In genomic region chr5:150399158-150400019, GRCh38 we compare ENCODE assay signal across 10 cellular contexts. TPM values are rescaled to one million over a fixed set of nuclear protein-coding genes. Genes with fewer than 3 reads are reported as not detected.
DNase-seq lines count a peak whose midpoint lies in the region; ATAC-seq and TF ChIP-seq lines count a peak whose summit lies in the region.
"Had no signal": no experiment of that assay in that cellular context is flagged by ENCODE, and none has a peak within 500 bp of the region (broad histone marks: within the 10 kb centered on the region; RNA-seq: fewer than 3 reads in every experiment).

No MANE protein-coding gene starts in this region.

- TF ChIP-seq CTCF in activated B cell treated with CpG ODN at 0.5 μM for 24 hours (IDR thresholded peaks at IDR 0.05) (no peak), spleen (IDR thresholded peaks at IDR 0.05 in 8 of 11, conservative IDR thresholded peaks at IDR 0.05 in 3 of 11) (no peak), Calu3 (IDR thresholded peaks at IDR 0.05; ENCODE audit: unreplicated experiment) (no peak)

- no peaks in the 10 kb centered on the region for H3K27me3 Mint-ChIP-seq in activated B cell treated with CpG ODN at 0.5 μM for 24 hours
- no peaks in the 10 kb centered on the region for H3K27me3 Mint-ChIP-seq in Calu3 (ENCODE audit: unreplicated experiment)

- H3K4me1 ChIP-seq in spleen, result peaks cover 1 to 43% (median 23%) of the 10 kb centered on the region in 6 donors

- H3K36me3 Mint-ChIP-seq in activated B cell treated with CpG ODN at 0.5 μM for 24 hours (ENCODE audit: low read depth) (peaks cover 88% of the 10 kb centered on the region), Calu3 (ENCODE audit: insufficient read depth, unreplicated experiment) (peaks cover 81% of the 10 kb centered on the region)

- no TSS peak for BruUV-seq in Calu3 (replicated peaks; lab: Mats Ljungman, UMichigan)

- CTCF ChIA-PET in activated B cell treated with CpG ODN at 0.5 μM for 24 hours (lab: Charles Lee) (interaction anchor here (1.8 to 10.0 kb wide), 6 partner anchors 7 to 58 kb away, joined by 6 to 175 read pairs (median 15); partner anchors contain the start of genes CD74 and RPS14), Calu3 (lab: Charles Lee) (interaction anchor here (1.1 kb wide), 1 partner anchor 14 kb away, joined by 3 read pairs; the partner anchor contains the start of gene CD74)

- TF ChIP-seq POLR2A in spleen (IDR thresholded peaks at IDR 0.05), result peak in 2 of 3 donors; percentile 5 to 17

- POLR2A ChIA-PET in activated B cell treated with CpG ODN at 0.5 μM for 24 hours (lab: Charles Lee), result interaction anchor here (0.5 to 30.4 kb wide), 23 partner anchors 11 to 717 kb away, joined by 3 to 2478 read pairs (median 4); partner anchors contain the start of genes CD74, DCTN4, PDGFRB and RPS14

- H3K9me3 ChIP-seq in spleen, result no peaks in the 10 kb centered on the region
- H3K9me3 ChIP-seq: adrenal gland had no signal

- H3K4me1 Mint-ChIP-seq in activated B cell treated with CpG ODN at 0.5 μM for 24 hours (peaks cover 50% of the 10 kb centered on the region), Calu3 (ENCODE audit: low read depth, unreplicated experiment) (no peaks in the 10 kb centered on the region)

- peak overlapping the region; percentile 80 for H3K27ac Mint-ChIP-seq in activated B cell treated with CpG ODN at 0.5 μM for 24 hours
- H3K27ac Mint-ChIP-seq in Calu3 (ENCODE audit: unreplicated experiment), result no peak overlapping the region

- peak overlapping the region in 6 of 8 donors; percentile 0 to 98 (median 41) for H3K27ac ChIP-seq in spleen

- H3K9me3 Mint-ChIP-seq in activated B cell treated with CpG ODN at 0.5 μM for 24 hours, result no peaks in the 10 kb centered on the region
- H3K9me3 Mint-ChIP-seq in Calu3 (ENCODE audit: low read depth, unreplicated experiment), result no peaks in the 10 kb centered on the region

- H3K4me3 Mint-ChIP-seq in activated B cell treated with CpG ODN at 0.5 μM for 24 hours (peak overlapping the region; percentile 55), Calu3 (ENCODE audit: low read depth, unreplicated experiment) (no peak overlapping the region)

- ATAC-seq in GM18909 (IDR thresholded peaks at IDR 0.05; ENCODE audit: poor library complexity, unreplicated experiment) (peak; percentile 19), HG02678 (IDR thresholded peaks at IDR 0.05; ENCODE audit: unreplicated experiment) (peak; percentile 19), activated B cell treated with CpG ODN at 0.5 μM for 24 hours (ENCODE audit: low read depth) (peak; percentile 36), GM19324 (IDR thresholded peaks at IDR 0.05; ENCODE audit: low FRiP score, unreplicated experiment) (no peak)

- DNase-seq in activated B cell treated with CpG ODN at 0.5 μM for 24 hours (no peak), spleen (no peak), H7 (no peak), Calu3 (no peak)
- DNase-seq: adrenal gland; NCI-H526 treated with DMSO at 0.1 percent for 48 hours; stimulated activated CD4-positive, alpha-beta T cell treated with anti-CD3 and anti-CD28 coated beads, Interleukin-4, amount 100 ng/mL, for 4 hours had no signal

- H3K4me3 ChIP-seq in spleen, result no peak overlapping the region
- no peak overlapping the region for H3K4me3 ChIP-seq in H7 (ENCODE audit: insufficient read depth, low read depth, low read length)
- H3K4me3 ChIP-seq: adrenal gland had no signal

- H3K27me3 ChIP-seq in spleen (replicated peaks in 1 of 7) (no peaks in the 10 kb centered on the region), H7 (ENCODE audit: control insufficient read depth, insufficient read depth, low read length) (no peaks in the 10 kb centered on the region)
- H3K27me3 ChIP-seq: adrenal gland had no signal

- 72 to 82% (median 75%) methylated on average over 8 of the region's 8 CpGs for WGBS in spleen, 5 donors

- H3K36me3 ChIP-seq in spleen (peaks cover 0 to 100% (median 91%) of the 10 kb centered on the region in 6 donors), H7 (replicated peaks; ENCODE audit: control insufficient read depth, insufficient read depth, low read length) (peaks cover 45% of the 10 kb centered on the region)

- intact Hi-C loops in activated B cell treated with CpG ODN at 0.5 μM for 24 hours (cut with micrococcal nuclease), result loop anchor here (2.0 kb wide), 1 partner anchor 43 kb away; the partner anchor contains the start of gene TCOF1
- intact Hi-C loops in spleen (cut with DNase I; ENCODE audit: low total_unique reads), result no loop called here
- intact Hi-C loops in Calu3 (cut with micrococcal nuclease; ENCODE audit: unreplicated experiment), result no loop called here

RNA-seq across cellular contexts. Expression of gene CD74, which starts 13.3 kb away (rescaled TPM):
- 5,323 and 5,628 TPM in 2 replicates for total RNA-seq in activated B cell treated with CpG ODN at 0.5 μM for 24 hours
- total RNA-seq in spleen, result 1,000 to 10,000 TPM; 3,224 to 5,563 (median 4,811) TPM
- polyA plus RNA-seq in spleen, result 1,000 to 10,000 TPM; 3,319 to 4,860 (median 4,644) TPM
- total RNA-seq in H7 (2014; rRNA removed; shearing (Covaris generic)), result 18.0 and 32.2 TPM in 2 replicates
- total RNA-seq in Calu3 (2022), result 773 and 1,091 TPM in 2 replicates

RNA-seq across cellular contexts. Expression of gene TCOF1, which starts 41.9 kb away (rescaled TPM):
- total RNA-seq in activated B cell treated with CpG ODN at 0.5 μM for 24 hours (74.7 and 76.1 TPM in 2 replicates), spleen (10 to 100 TPM; 31.8 to 44.3 (median 34.8) TPM), Calu3 (2022) (96.1 and 106 TPM in 2 replicates)
- polyA plus RNA-seq in spleen, result 10 to 100 TPM; 15.3 to 20.1 (median 19.0) TPM
- 108 and 115 TPM in 2 replicates for total RNA-seq in H7 (2014; rRNA removed; shearing (Covaris generic))

RNA-seq across cellular contexts. Expression of gene RPS14, which starts 50.1 kb away (rescaled TPM):
- total RNA-seq in activated B cell treated with CpG ODN at 0.5 μM for 24 hours (4,086 and 4,865 TPM in 2 replicates), spleen (1,000 to 10,000 TPM; 1,801 to 2,829 (median 2,025) TPM), Calu3 (2022) (2,194 and 2,330 TPM in 2 replicates)
- 1,000 to 10,000 TPM; 5,417 to 8,400 (median 8,329) TPM for polyA plus RNA-seq in spleen
- total RNA-seq in H7 (2014; rRNA removed; shearing (Covaris generic)), result 2,734 and 3,255 TPM in 2 replicates

Comparison
In these comparisons a context has a peak if more than half of its experiments do, and no peak if none do; other contexts are left out.
1. RNA of gene CD74, which starts 13.3 kb away (total RNA-seq): 5,323 to 5,628 TPM in activated B cell treated with CpG ODN at 0.5 μM for 24 hours, 3,224 to 5,563 TPM in spleen and 773 to 1,091 TPM in Calu3; 18.0 to 32.2 TPM in H7; every median in the first group is over 10 times any median in the second.